ENCODE assay signal across 9 cellular contexts in the genomic region with DNA sequence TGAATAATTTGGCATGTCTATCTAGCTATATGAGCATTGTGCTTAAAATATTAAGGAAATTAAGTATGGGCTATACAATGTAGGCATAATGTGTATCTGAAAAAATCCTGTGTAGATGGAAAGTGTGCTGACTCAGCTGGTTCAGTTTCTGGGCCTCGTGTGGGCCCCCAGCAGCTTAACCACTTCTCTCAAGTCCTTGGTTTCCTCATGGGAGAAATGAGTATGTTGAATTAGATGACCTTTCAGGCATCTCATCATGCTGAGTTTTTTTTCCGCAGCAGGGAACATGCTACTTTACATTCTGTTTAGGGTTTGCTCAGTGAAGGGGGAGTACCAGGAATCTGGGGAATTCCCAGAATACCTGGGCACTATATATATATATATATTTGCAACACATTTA. TPM values are rescaled to one million over a fixed set of nuclear protein-coding genes. Genes with fewer than 3 reads are reported as not detected.
A peak's percentile ranks its signal among the peaks of the same experiment; 100 is the strongest.
DNase-seq lines count a peak whose midpoint lies in the region; ATAC-seq lines count a peak whose summit lies in the region.
"Had no signal": no experiment of that assay in that cellular context is flagged by ENCODE, and none has a peak within 500 bp of the region (broad histone marks: within the 10 kb centered on the region; RNA-seq: fewer than 3 reads in every experiment).

No MANE protein-coding gene starts in this region.

- no peaks in the 10 kb centered on the region for H3K27me3 Mint-ChIP-seq in activated CD8-positive, alpha-beta memory T cell treated with anti-CD3 and anti-CD28 coated beads, Interleukin-2, amount 10 ng/mL, durations not matched to agents 7 days and 5 days

- CTCF ChIA-PET in activated CD8-positive, alpha-beta memory T cell treated with anti-CD3 and anti-CD28 coated beads, Interleukin-2, amount 10 ng/mL, durations not matched to agents 7 days and 5 days (lab: Charles Lee): interaction anchor here (0.7 to 9.4 kb wide), 15 partner anchors 9 to 171 kb away, joined by 3 to 83 read pairs (median 6); partner anchors contain the start of genes N4BP2 and RHOH

- peaks cover 91% of the 10 kb centered on the region for H3K4me1 Mint-ChIP-seq in activated CD8-positive, alpha-beta memory T cell treated with anti-CD3 and anti-CD28 coated beads, Interleukin-2, amount 10 ng/mL, durations not matched to agents 7 days and 5 days
- H3K4me1 Mint-ChIP-seq in stimulated activated effector memory CD8-positive, alpha-beta T cell treated with anti-CD3 and anti-CD28 coated beads, Interleukin-12 subunit alpha, Interleukin-12 subunit beta, amount 100 ng/mL, for 72 hours: peaks cover 87% of the 10 kb centered on the region

- H3K27ac Mint-ChIP-seq in activated CD8-positive, alpha-beta memory T cell treated with anti-CD3 and anti-CD28 coated beads, Interleukin-2, amount 10 ng/mL, durations not matched to agents 7 days and 5 days: peak overlapping the region; percentile 96
- H3K27ac Mint-ChIP-seq in stimulated activated effector memory CD8-positive, alpha-beta T cell treated with anti-CD3 and anti-CD28 coated beads, Interleukin-12 subunit alpha, Interleukin-12 subunit beta, amount 100 ng/mL, for 72 hours: peak overlapping the region; percentile 95

- peak; percentile 64 for DNase-seq in activated T-cell treated with anti-CD3 and anti-CD28 coated beads for 24 hours (ENCODE audit: low read depth)
- DNase-seq in activated T-cell treated with anti-CD3 and anti-CD28 coated beads for 4 hours: no peak
- DNase-seq in activated CD8-positive, alpha-beta memory T cell treated with anti-CD3 and anti-CD28 coated beads, Interleukin-2, amount 10 ng/mL, durations not matched to agents 7 days and 5 days: peak; percentile 85
- DNase-seq in stimulated activated effector memory CD8-positive, alpha-beta T cell treated with anti-CD3 and anti-CD28 coated beads, Interleukin-12 subunit alpha, Interleukin-12 subunit beta, amount 100 ng/mL, for 72 hours (ENCODE audit: low spot score in 2 of 2): no peak
- DNase-seq in cerebellar cortex (ENCODE audit: low spot score): no peak
- DNase-seq in NCI-H1048 (lab: John Stamatoyannopoulos, UW): no peak
- DNase-seq in left cardiac atrium: no peak

- no peaks in the 10 kb centered on the region for H3K9me3 Mint-ChIP-seq in activated CD8-positive, alpha-beta memory T cell treated with anti-CD3 and anti-CD28 coated beads, Interleukin-2, amount 10 ng/mL, durations not matched to agents 7 days and 5 days (ENCODE audit: low read depth)
- no peaks in the 10 kb centered on the region for H3K9me3 Mint-ChIP-seq in stimulated activated effector memory CD8-positive, alpha-beta T cell treated with anti-CD3 and anti-CD28 coated beads, Interleukin-12 subunit alpha, Interleukin-12 subunit beta, amount 100 ng/mL, for 72 hours

- peaks cover 74% of the 10 kb centered on the region for H3K36me3 Mint-ChIP-seq in activated CD8-positive, alpha-beta memory T cell treated with anti-CD3 and anti-CD28 coated beads, Interleukin-2, amount 10 ng/mL, durations not matched to agents 7 days and 5 days
- peaks cover 100% of the 10 kb centered on the region for H3K36me3 Mint-ChIP-seq in stimulated activated effector memory CD8-positive, alpha-beta T cell treated with anti-CD3 and anti-CD28 coated beads, Interleukin-12 subunit alpha, Interleukin-12 subunit beta, amount 100 ng/mL, for 72 hours

- intact Hi-C loops in left cardiac atrium (cut with DNase I): no loop called here

- peak overlapping the region; percentile 70 for H3K4me3 Mint-ChIP-seq in activated CD8-positive, alpha-beta memory T cell treated with anti-CD3 and anti-CD28 coated beads, Interleukin-2, amount 10 ng/mL, durations not matched to agents 7 days and 5 days
- H3K4me3 Mint-ChIP-seq in stimulated activated effector memory CD8-positive, alpha-beta T cell treated with anti-CD3 and anti-CD28 coated beads, Interleukin-12 subunit alpha, Interleukin-12 subunit beta, amount 100 ng/mL, for 72 hours: peak overlapping the region; percentile 76

- peak; percentile 45 for ATAC-seq in HG03095 (IDR thresholded peaks at IDR 0.05; ENCODE audit: unreplicated experiment)
- peak; percentile 38 for ATAC-seq in activated CD8-positive, alpha-beta memory T cell treated with anti-CD3 and anti-CD28 coated beads, Interleukin-2, amount 10 ng/mL, durations not matched to agents 7 days and 5 days
- ATAC-seq in stimulated activated effector memory CD8-positive, alpha-beta T cell treated with anti-CD3 and anti-CD28 coated beads, Interleukin-12 subunit alpha, Interleukin-12 subunit beta, amount 100 ng/mL, for 72 hours: peak; percentile 78
- ATAC-seq in left cardiac atrium: no peak

RNA-seq across cellular contexts. Expression of gene RHOH, which starts 30.5 kb away (rescaled TPM):
- total RNA-seq in activated CD8-positive, alpha-beta memory T cell treated with anti-CD3 and anti-CD28 coated beads, Interleukin-2, amount 10 ng/mL, durations not matched to agents 7 days and 5 days: 100 to 1,000 TPM; 136 to 145 TPM
- total RNA-seq in left cardiac atrium: 1 to 10 TPM in 1 of 2 donors, under 1 TPM in 1; 0.68 to 1.8 TPM
- total RNA-seq: lung microvascular endothelial cell had no signal

Comparison
In these comparisons a context has a peak if more than half of its experiments do, and no peak if none do; other contexts are left out.
1. DNase-seq: peak in activated T-cell treated with anti-CD3 and anti-CD28 coated beads for 24 hours (single experiment) and activated CD8-positive, alpha-beta memory T cell treated with anti-CD3 and anti-CD28 coated beads, Interleukin-2, amount 10 ng/mL, durations not matched to agents 7 days and 5 days (single experiment); none in activated T-cell treated with anti-CD3 and anti-CD28 coated beads for 4 hours (single experiment), stimulated activated effector memory CD8-positive, alpha-beta T cell treated with anti-CD3 and anti-CD28 coated beads, Interleukin-12 subunit alpha, Interleukin-12 subunit beta, amount 100 ng/mL, for 72 hours (0 of 2), cerebellar cortex (single experiment), NCI-H1048 (single experiment) and left cardiac atrium (single experiment).
2. ATAC-seq: peak in HG03095 (single experiment), activated CD8-positive, alpha-beta memory T cell treated with anti-CD3 and anti-CD28 coated beads, Interleukin-2, amount 10 ng/mL, durations not matched to agents 7 days and 5 days (single experiment) and stimulated activated effector memory CD8-positive, alpha-beta T cell treated with anti-CD3 and anti-CD28 coated beads, Interleukin-12 subunit alpha, Interleukin-12 subunit beta, amount 100 ng/mL, for 72 hours (single experiment); none in left cardiac atrium (0 of 2).
3. RNA of gene RHOH, which starts 30.5 kb away (total RNA-seq): 136 to 145 TPM in activated CD8-positive, alpha-beta memory T cell treated with anti-CD3 and anti-CD28 coated beads, Interleukin-2, amount 10 ng/mL, durations not matched to agents 7 days and 5 days; 0.68 to 1.8 TPM in left cardiac atrium; every median in the first group is over 10 times any median in the second.